Comparison of ENCODE assay signal across 21 cellular contexts in the genomic region with DNA sequence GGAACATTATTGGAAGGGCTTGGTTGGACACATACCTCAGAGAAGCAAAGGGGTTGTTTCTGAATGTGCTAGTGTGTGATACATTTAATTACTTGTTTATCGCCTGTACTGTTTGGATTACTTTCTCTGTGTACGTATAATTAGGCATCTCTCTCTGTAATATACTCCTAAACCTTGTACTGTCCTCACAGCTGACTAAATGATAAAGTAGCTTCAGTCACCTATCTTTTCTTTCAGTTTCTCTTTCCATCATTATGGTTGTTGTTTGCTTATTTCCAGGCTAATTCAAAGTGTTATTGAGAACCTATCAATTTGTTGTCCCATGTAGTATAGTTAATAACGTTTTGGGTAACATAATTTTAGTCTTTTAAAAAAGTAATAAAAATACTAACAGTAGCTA. TPM values are rescaled to one million over a fixed set of nuclear protein-coding genes. Genes with fewer than 3 reads are reported as not detected.
A peak's percentile ranks its signal among the peaks of the same experiment; 100 is the strongest.
DNase-seq lines count a peak whose midpoint lies in the region; ATAC-seq, FAIRE-seq and TF ChIP-seq lines count a peak whose summit lies in the region.
"Had no signal": no experiment of that assay in that cellular context is flagged by ENCODE, and none has a peak within 500 bp of the region (broad histone marks: within the 10 kb centered on the region; RNA-seq: fewer than 3 reads in every experiment).

No MANE protein-coding gene starts in this region.

- H3K27me3 Mint-ChIP-seq in activated CD8-positive, alpha-beta T cell treated with anti-CD3 and anti-CD28 coated beads, Interleukin-2, amount 10 ng/mL, durations not matched to agents 7 days and 5 days (ENCODE audit: low read depth), result peaks cover 19% of the 10 kb centered on the region
- H3K27me3 Mint-ChIP-seq in GM23338 (ENCODE audit: insufficient read depth, low read depth, poor library complexity), result peaks cover 2% of the 10 kb centered on the region

- CTCF ChIA-PET in HepG2 (lab: Yijun Ruan, JAX; ENCODE audit: low intra/inter-chr PET ratio, low total read pairs), result no interaction called here
- CTCF ChIA-PET in activated CD8-positive, alpha-beta T cell treated with anti-CD3 and anti-CD28 coated beads, Interleukin-2, amount 10 ng/mL, durations not matched to agents 7 days and 5 days (lab: Charles Lee), result interaction anchor here (0.8 to 1.7 kb wide), 12 partner anchors 8 to 123 kb away, joined by 3 to 6 read pairs (median 4); no protein-coding TSS in a partner anchor
- CTCF ChIA-PET in GM10248 (lab: Yijun Ruan, JAX), result interaction anchor here (1.1 to 1.8 kb wide), 4 partner anchors 19 to 38 kb away, joined by 3 read pairs; no protein-coding TSS in a partner anchor

- ATAC-seq in HepG2 (no peak), HG02623 (IDR thresholded peaks at IDR 0.05; ENCODE audit: unreplicated experiment) (peak; percentile 55), GM23338 (no peak)
- peak; percentile 47 for ATAC-seq in activated CD8-positive, alpha-beta T cell treated with anti-CD3 and anti-CD28 coated beads, Interleukin-2, amount 10 ng/mL, durations not matched to agents 7 days and 5 days
- ATAC-seq: SK-N-SH treated with all-trans-retinoic acid at 6 μM for 48 hours had no signal

- H3K4me1 ChIP-seq in liver (ENCODE audit: control insufficient read depth in 4 of 4, insufficient read depth in 4 of 4, low read length in 3 of 4), result peaks cover 0 to 18% (median 4%) of the 10 kb centered on the region in 4 donors
- H3K4me1 ChIP-seq in HepG2 (ENCODE audit: insufficient read depth, low read length), result peaks cover 17% of the 10 kb centered on the region
- peaks cover 32% of the 10 kb centered on the region for H3K4me1 ChIP-seq in GM23338 (ENCODE audit: insufficient read depth)

- H3K27me3 ChIP-seq in liver (ENCODE audit: control insufficient read depth in 4 of 4, insufficient read depth in 4 of 4, low read length in 3 of 4), result no peaks in the 10 kb centered on the region
- no peaks in the 10 kb centered on the region for H3K27me3 ChIP-seq in HepG2 (ENCODE audit: control insufficient read depth in 1 of 2, insufficient read depth in 2 of 2, low read length in 2 of 2)
- H3K27me3 ChIP-seq in GM23338 (ENCODE audit: insufficient read depth), result no peaks in the 10 kb centered on the region
- H3K27me3 ChIP-seq: tibial artery had no signal

- intact Hi-C loops in HepG2 (cut with micrococcal nuclease; ENCODE audit: unreplicated experiment), result no loop called here

- H3K9ac ChIP-seq in liver (ENCODE audit: low read depth in 1 of 2, low read length in 2 of 2) (no peak overlapping the region), HepG2 (ENCODE audit: insufficient read depth, low read depth, low read length) (no peak overlapping the region)

- H3K36me3 Mint-ChIP-seq in activated CD8-positive, alpha-beta T cell treated with anti-CD3 and anti-CD28 coated beads, Interleukin-2, amount 10 ng/mL, durations not matched to agents 7 days and 5 days (ENCODE audit: low read depth), result peaks cover 17% of the 10 kb centered on the region
- peaks cover 6% of the 10 kb centered on the region; the same call in 2 of the 3 replicates for H3K36me3 Mint-ChIP-seq in GM23338 (ENCODE audit: low read depth)

- no peak for TF ChIP-seq CTCF in liver (IDR thresholded peaks at IDR 0.05; ENCODE audit: low read depth, low read length, missing input control)
- TF ChIP-seq CTCF in HepG2 (CRISPR knock-in tag; IDR thresholded peaks at IDR 0.05), result no peak
- TF ChIP-seq CTCF in GM23338 (conservative IDR thresholded peaks at IDR 0.05; ENCODE audit: low read depth in 2 of 2), result no peak
- TF ChIP-seq CTCF in GM10248 (IDR thresholded peaks at IDR 0.05; ENCODE audit: control extremely low read depth, extremely low read depth, low read depth, missing control alignments), result no peak

- TF ChIP-seq RAD21 in liver (IDR thresholded peaks at IDR 0.05) (no peak), HepG2 (CRISPR knock-in tag; IDR thresholded peaks at IDR 0.05) (no peak)

- no peak overlapping the region for H3K4me3 Mint-ChIP-seq in activated CD8-positive, alpha-beta T cell treated with anti-CD3 and anti-CD28 coated beads, Interleukin-2, amount 10 ng/mL, durations not matched to agents 7 days and 5 days
- H3K4me3 Mint-ChIP-seq in GM23338, result no peak overlapping the region
- H3K4me3 Mint-ChIP-seq: H9 had no signal

- no TSS peak for BruUV-seq in HepG2 (replicated peaks; lab: Mats Ljungman, UMichigan)

- FAIRE-seq in HepG2 (lab: Jason Lieb, UNC), result no peak
- FAIRE-seq in RCC 7860 (lab: Jason Lieb, UNC), result no peak
- FAIRE-seq: HTR-8/SVneo had no signal

- no peak for TF ChIP-seq POLR2A in HepG2 (IDR thresholded peaks at IDR 0.05; ENCODE audit: insufficient read depth in 1 of 2, low read depth in 2 of 2, low read length in 2 of 2)

- H3K27ac Mint-ChIP-seq in activated CD8-positive, alpha-beta T cell treated with anti-CD3 and anti-CD28 coated beads, Interleukin-2, amount 10 ng/mL, durations not matched to agents 7 days and 5 days, result no peak overlapping the region
- no peak overlapping the region for H3K27ac Mint-ChIP-seq in GM23338
- H3K27ac Mint-ChIP-seq: H9 had no signal

- H3K27ac ChIP-seq in liver (ENCODE audit: low read depth in 1 of 2, low read length in 2 of 2) (peak overlapping the region; percentile 10 to 21), HepG2 (ENCODE audit: extremely low read length, insufficient read depth, low read length) (no peak overlapping the region), GM23338 (ENCODE audit: low read depth) (no peak overlapping the region)
- H3K27ac ChIP-seq: tibial artery, WERI-Rb-1 had no signal

- DNase-seq in HepG2 (ENCODE audit: low spot score) (no peak), GM23338 (ENCODE audit: low spot score) (no peak), RCC 7860 (ENCODE audit: low spot score) (no peak), GM10248 (ENCODE audit: extremely low spot score) (no peak), NCI-H2029 treated with DMSO at 0.1 percent for 48 hours (lab: John Stamatoyannopoulos, UW) (no peak)
- DNase-seq in activated CD8-positive, alpha-beta T cell treated with anti-CD3 and anti-CD28 coated beads, Interleukin-2, amount 10 ng/mL, durations not matched to agents 7 days and 5 days, result no peak
- DNase-seq: activated T-cell treated with anti-CD3 and anti-CD28 coated beads for 4 hours; anterior cingulate cortex; cortex of kidney; DMS79; H9; hypothalamus; NCI-H226; stimulated activated CD4-positive, alpha-beta T cell treated with anti-CD3 and anti-CD28 coated beads, Interleukin-2, amount 100 ng/mL, for 24 hours; stimulated activated CD8-positive, alpha-beta memory T cell treated with anti-CD3 and anti-CD28 coated beads, Interleukin-4, amount 100 ng/mL, for 48 hours; tibial artery; WERI-Rb-1 had no signal

- H2AFZ ChIP-seq in HepG2 (ENCODE audit: low read length), result no peak overlapping the region
- no peak overlapping the region for H2AFZ ChIP-seq in GM23338

- H3K9me2 ChIP-seq in GM23338 (ENCODE audit: insufficient read depth), result no peaks in the 10 kb centered on the region

- POLR2A ChIA-PET in HepG2 (lab: Yijun Ruan, JAX), result no interaction called here
- POLR2A ChIA-PET in activated CD8-positive, alpha-beta T cell treated with anti-CD3 and anti-CD28 coated beads, Interleukin-2, amount 10 ng/mL, durations not matched to agents 7 days and 5 days (lab: Charles Lee), result no interaction called here
- POLR2A ChIA-PET in GM10248 (lab: Yijun Ruan, JAX), result no interaction called here

- peak overlapping the region in 1 of 3 donors; percentile 27 for H3K4me3 ChIP-seq in liver (ENCODE audit: low read depth in 1 of 3, low read length in 3 of 3)
- H3K4me3 ChIP-seq in HepG2 (replicated peaks in 1 of 3; ENCODE audit: insufficient read depth in 1 of 3, low read depth in 2 of 3, low read length in 3 of 3), result no peak overlapping the region
- no peak overlapping the region for H3K4me3 ChIP-seq in GM23338
- H3K4me3 ChIP-seq: tibial artery had no signal

- H3K4me2 ChIP-seq in HepG2 (ENCODE audit: low read depth, low read length) (no peak overlapping the region), GM23338 (no peak overlapping the region)

- H3K4me1 Mint-ChIP-seq in activated CD8-positive, alpha-beta T cell treated with anti-CD3 and anti-CD28 coated beads, Interleukin-2, amount 10 ng/mL, durations not matched to agents 7 days and 5 days (ENCODE audit: low read depth), result peaks cover 11% of the 10 kb centered on the region
- peaks cover 28% of the 10 kb centered on the region for H3K4me1 Mint-ChIP-seq in GM23338

- 31% methylated on average over 3 of the region's 3 CpGs for whole genome bisulfite sequencing in liver
- 76% methylated on average over 3 of the region's 3 CpGs for WGBS in HepG2 (ENCODE audit: low lambda C conversion rate)

- in situ Hi-C loops in HepG2 (cut with HindIII; ENCODE audit: extremely low pct_ligation_motif_present, low pct_unique_long_range_greater_than_20kb), result no loop called here

- no peaks in the 10 kb centered on the region for H3K9me3 Mint-ChIP-seq in activated CD8-positive, alpha-beta T cell treated with anti-CD3 and anti-CD28 coated beads, Interleukin-2, amount 10 ng/mL, durations not matched to agents 7 days and 5 days (ENCODE audit: insufficient read depth)
- no peaks in the 10 kb centered on the region for H3K9me3 Mint-ChIP-seq in GM23338
- H3K9me3 Mint-ChIP-seq: H9 had no signal

- H3K9me3 ChIP-seq in liver (ENCODE audit: control insufficient read depth in 4 of 4, low read length in 3 of 4) (no peaks in the 10 kb centered on the region), HepG2 (ENCODE audit: low read length) (no peaks in the 10 kb centered on the region)
- H3K9me3 ChIP-seq: tibial artery had no signal

- H4K20me1 ChIP-seq in HepG2 (ENCODE audit: insufficient read depth, low read length) (peaks cover 21% of the 10 kb centered on the region; the same call in 1 of the 2 replicates), GM23338 (replicated peaks; ENCODE audit: insufficient read depth) (no peaks in the 10 kb centered on the region; the same call in 1 of the 2 replicates)

- H3K36me3 ChIP-seq in liver (ENCODE audit: control insufficient read depth in 4 of 4, insufficient read depth in 3 of 4, low read depth in 1 of 4, low read length in 3 of 4), result peaks cover 0 to 13% (median 0%) of the 10 kb centered on the region in 4 donors
- peaks cover 3 to 5% of the 10 kb centered on the region in 2 experiments; a peak in 4 of 5 replicates for H3K36me3 ChIP-seq in HepG2 (replicated peaks in 1 of 2; ENCODE audit: control insufficient read depth in 1 of 2, insufficient read depth in 2 of 2, low read length in 2 of 2)
- no peaks in the 10 kb centered on the region for H3K36me3 ChIP-seq in GM23338 (ENCODE audit: insufficient read depth)

- TF ChIP-seq EP300 in HepG2 (IDR thresholded peaks at IDR 0.05; ENCODE audit: low read depth in 2 of 2, low read length in 2 of 2) (no peak), HepG2 (CRISPR knock-in tag; IDR thresholded peaks at IDR 0.05; ENCODE audit: borderline replicate concordance) (no peak)

- no peaks in the 10 kb centered on the region for H3F3A ChIP-seq in GM23338 (replicated peaks; ENCODE audit: low read depth)

- H3K79me2 ChIP-seq in HepG2 (ENCODE audit: insufficient read depth, low read length) (peaks cover 12% of the 10 kb centered on the region), GM23338 (replicated peaks; ENCODE audit: insufficient read depth) (no peaks in the 10 kb centered on the region)

RNA-seq across cellular contexts. Expression of gene MXI1, which starts 34.0 kb away (rescaled TPM):
- total RNA-seq in liver (10 to 100 TPM; 15.5 to 52.0 TPM), HepG2 (2016; rRNA removed; fragmentation: Illumina TruSeq; extraction: Trizol) (6.6 and 10.1 TPM in 2 replicates)
- polyA plus RNA-seq in liver (10 to 100 TPM in 1 of 2 donors, 1 to 10 TPM in 1; 9.6 to 12.9 TPM), HepG2 (2011; rRNA removed) (22.0 and 22.2 TPM in 2 replicates), GM23338 (2016; fragmentation: Nextera tagmentation; extraction: Ambion mirVana) (8.5 and 8.6 TPM in 2 replicates)
- total RNA-seq in HepG2 (2016; cell fraction: cytosol; rRNA removed; fragmentation: Illumina TruSeq; extraction: Trizol; ENCODE audit: low read depth), result 4.5 and 5.3 TPM in 2 replicates
- 6.8 TPM in 2 replicates for total RNA-seq in HepG2 (2016; cell fraction: insoluble cytoplasmic fraction; rRNA removed; fragmentation: Illumina TruSeq; extraction: Trizol)
- total RNA-seq in HepG2 (2016; cell fraction: membrane; rRNA removed; fragmentation: Illumina TruSeq; extraction: Trizol), result 12.9 and 14.7 TPM in 2 replicates
- 5.4 and 5.6 TPM in 2 replicates for total RNA-seq in HepG2 (2016; cell fraction: nucleus; rRNA removed; fragmentation: Illumina TruSeq; extraction: Trizol)
- 13.1 and 16.9 TPM in 2 replicates for polyA plus RNA-seq in HepG2 (2011; cell fraction: cytosol; rRNA removed)
- polyA plus RNA-seq in HepG2 (2011; cell fraction: nucleus; rRNA removed), result 9.3 and 11.4 TPM in 2 replicates
- polyA plus RNA-seq in HepG2 (2012), result 39.3 and 44.8 TPM in 2 replicates
- polyA plus RNA-seq in HepG2 (2016; cell fraction: cytosol; fragmentation: Illumina TruSeq; extraction: Trizol; ENCODE audit: low read depth), result 6.1 and 7.9 TPM in 2 replicates
- polyA plus RNA-seq in HepG2 (2016; cell fraction: insoluble cytoplasmic fraction; fragmentation: Illumina TruSeq; extraction: Trizol; ENCODE audit: low read depth), result 7.9 and 8.0 TPM in 2 replicates
- polyA plus RNA-seq in HepG2 (2016; cell fraction: membrane; fragmentation: Illumina TruSeq; extraction: Trizol; ENCODE audit: low read depth), result 12.7 and 14.2 TPM in 2 replicates
- 16.1 and 16.4 TPM in 2 replicates for polyA plus RNA-seq in HepG2 (2016; cell fraction: nucleus; fragmentation: Illumina TruSeq; extraction: Trizol; ENCODE audit: insufficient read depth, low read depth)
- polyA minus RNA-seq in HepG2 (2011; rRNA and poly(A)+ RNA removed; ENCODE audit: low replicate concordance), result 12.4 and 19.6 TPM in 2 replicates
- 23.8 and 27.6 TPM in 2 replicates for polyA minus RNA-seq in HepG2 (2011; cell fraction: cytosol; rRNA and poly(A)+ RNA removed)
- 25.0 and 35.5 TPM in 2 replicates for polyA minus RNA-seq in HepG2 (2011; cell fraction: nucleus; rRNA and poly(A)+ RNA removed)
- 10 to 100 TPM; 11.3 to 12.3 TPM for total RNA-seq in activated CD8-positive, alpha-beta T cell treated with anti-CD3 and anti-CD28 coated beads, Interleukin-2, amount 10 ng/mL, durations not matched to agents 7 days and 5 days
- total RNA-seq in GM23338 (2014; rRNA removed; shearing (Covaris generic)), result 5.1 and 6.9 TPM in 2 replicates

Comparison
In these comparisons a context has a peak if more than half of its experiments do, and no peak if none do; other contexts are left out.
1. H3K27ac ChIP-seq: peak in liver (2 of 2); none in HepG2 (single experiment) and GM23338 (single experiment).
2. ATAC-seq: peak in HG02623 (single experiment) and activated CD8-positive, alpha-beta T cell treated with anti-CD3 and anti-CD28 coated beads, Interleukin-2, amount 10 ng/mL, durations not matched to agents 7 days and 5 days (single experiment); none in HepG2 (single experiment) and GM23338 (single experiment).